8 cellular contexts compared by ENCODE assay signal in genomic region chr1:167936068-167936929, GRCh38. TPM values are rescaled to one million over a fixed set of nuclear protein-coding genes. Genes with fewer than 3 reads are reported as not detected.
A peak's percentile ranks its signal among the peaks of the same experiment; 100 is the strongest.
DNase-seq lines count a peak whose midpoint lies in the region; ATAC-seq lines count a peak whose summit lies in the region.

Gene DCAF6 (plus strand): TSS chr1:167936683. CDS start chr1:167936912, 229 bp downstream.

- H3K27me3 Mint-ChIP-seq in dendritic cell treated with granulocyte-macrophage colony-stimulating factor and Interleukin-4, amounts not matched to agents 40 ng/mL and 50 ng/mL, for 4 days = no peaks in the 10 kb centered on the region

- H3K4me3 Mint-ChIP-seq in dendritic cell treated with granulocyte-macrophage colony-stimulating factor and Interleukin-4, amounts not matched to agents 40 ng/mL and 50 ng/mL, for 4 days = peak within 1 kb of the TSS; percentile 87

- H3K36me3 Mint-ChIP-seq in dendritic cell treated with granulocyte-macrophage colony-stimulating factor and Interleukin-4, amounts not matched to agents 40 ng/mL and 50 ng/mL, for 4 days (ENCODE audit: low read depth) = peaks cover 25% of the 10 kb centered on the region

- ATAC-seq in GM19372 (IDR thresholded peaks at IDR 0.05; ENCODE audit: low read depth, unreplicated experiment) = peak; percentile 74
- peak; percentile 79 for ATAC-seq in HG03558 (IDR thresholded peaks at IDR 0.05; ENCODE audit: extremely low read depth, unreplicated experiment)
- ATAC-seq in left lobe of liver = peak; percentile 82

- DNase-seq in C1 segment of cervical spinal cord (lab: John Stamatoyannopoulos, UW) (peak; percentile 75 to 99 (median 97)), NCI-H748 treated with DMSO at 0.1 percent for 48 hours (lab: John Stamatoyannopoulos, UW) (peak; percentile 95), left lobe of liver (ENCODE audit: low spot score) (peak; percentile 98)
- DNase-seq in activated CD4-positive, alpha-beta T cell treated with anti-CD3 and anti-CD28 coated beads, Interleukin-2, amount 50 U/mL, for 24 hours (ENCODE audit: low read depth in 1 of 2, low spot score in 1 of 2) = peak; percentile 86 to 93
- DNase-seq in stimulated activated CD4-positive, alpha-beta T cell treated with anti-CD3 and anti-CD28 coated beads, Interleukin-2, amount 100 ng/mL, for 4 hours (ENCODE audit: low read depth) = peak; percentile 97

- H3K9me3 Mint-ChIP-seq in dendritic cell treated with granulocyte-macrophage colony-stimulating factor and Interleukin-4, amounts not matched to agents 40 ng/mL and 50 ng/mL, for 4 days = no peaks in the 10 kb centered on the region

- peaks cover 39% of the 10 kb centered on the region for H3K4me1 Mint-ChIP-seq in dendritic cell treated with granulocyte-macrophage colony-stimulating factor and Interleukin-4, amounts not matched to agents 40 ng/mL and 50 ng/mL, for 4 days (ENCODE audit: low read depth)

- peak within 1 kb of the TSS; percentile 86 for H3K27ac Mint-ChIP-seq in dendritic cell treated with granulocyte-macrophage colony-stimulating factor and Interleukin-4, amounts not matched to agents 40 ng/mL and 50 ng/mL, for 4 days

- intact Hi-C loops in dendritic cell treated with granulocyte-macrophage colony-stimulating factor and Interleukin-4, amounts not matched to agents 40 ng/mL and 50 ng/mL, for 4 days (cut with micrococcal nuclease) = loop anchor here (2.0 to 5.0 kb wide), 3 partner anchors 219 to 291 kb away; partner anchors contain the start of genes SFT2D2 and TIPRL

RNA-seq across cellular contexts. Expression of gene DCAF6, which starts in this region (rescaled TPM):
- total RNA-seq in left lobe of liver = 49.0 TPM

Comparison
In these comparisons a context has a peak if more than half of its experiments do, and no peak if none do; other contexts are left out.
1. Peak in every context shown above with its lines: DNase-seq and ATAC-seq.